ENCODE assay signal across 8 cellular contexts in the genomic region with DNA sequence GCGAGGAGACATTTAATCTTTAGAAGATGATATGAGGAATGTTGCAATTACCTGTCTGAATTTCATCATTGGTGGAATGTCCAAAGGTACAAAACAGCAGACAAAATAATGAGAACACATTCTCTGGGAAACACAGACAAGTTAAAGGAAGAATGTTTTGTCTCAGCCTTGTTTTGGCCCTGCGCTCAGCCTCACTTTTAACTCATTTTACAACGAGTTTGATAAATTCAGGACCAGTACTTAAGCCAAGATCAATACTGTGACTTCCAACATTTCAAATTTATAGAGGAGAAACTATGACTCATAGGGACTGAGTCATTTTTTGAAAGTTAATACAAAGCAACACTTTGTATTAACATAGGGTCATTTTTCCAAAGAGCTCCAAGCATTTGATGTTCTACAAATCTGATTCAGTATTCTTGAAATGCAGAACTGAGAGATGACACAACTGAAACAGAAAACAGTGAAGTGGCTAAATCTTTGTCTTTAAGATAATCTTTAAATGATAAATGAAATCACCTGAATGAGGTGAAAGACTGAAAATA.
DNase-seq lines count a peak whose midpoint lies in the region; ATAC-seq and TF ChIP-seq lines count a peak whose summit lies in the region.

No MANE protein-coding gene starts in this region.

- peak; percentile 70 for ATAC-seq in GM21786 (IDR thresholded peaks at IDR 0.05; ENCODE audit: unreplicated experiment)

- H3K4me3 ChIP-seq in fibroblast of pulmonary artery (replicated peaks; ENCODE audit: low read depth, low read length) = no peak overlapping the region

- DNase-seq in Daoy (ENCODE audit: low read depth) = peak; percentile 3
- peak; percentile 66 for DNase-seq in fibroblast of pulmonary artery (ENCODE audit: low read depth)
- DNase-seq in glomerular visceral epithelial cell (ENCODE audit: extremely low spot score) = no peak
- no peak for DNase-seq in SKM-1 (lab: John Stamatoyannopoulos, UW; ENCODE audit: unreplicated experiment)
- DNase-seq in occipital lobe (lab: John Stamatoyannopoulos, UW) = no peak
- DNase-seq in SK-N-DZ (ENCODE audit: low spot score) = no peak

- TF ChIP-seq CTCF in fibroblast of pulmonary artery (IDR thresholded peaks at IDR 0.05; ENCODE audit: low read length, missing control alignments) = no peak

- no peak for TF ChIP-seq RAD21 in Ishikawa (IDR thresholded peaks at IDR 0.05; ENCODE audit: low read depth)

- no peak for TF ChIP-seq EP300 in Ishikawa (IDR thresholded peaks at IDR 0.05; ENCODE audit: borderline replicate concordance)

TF ChIP-seq in Ishikawa, 13 proteins besides CTCF, POLR2A, EP300 and RAD21:
- no peak for TF ChIP-seq TAF1 (IDR thresholded peaks at IDR 0.05; ENCODE audit: low read depth)
- no peak for TF ChIP-seq TEAD4 (IDR thresholded peaks at IDR 0.05)
- TF ChIP-seq YY1 (IDR thresholded peaks at IDR 0.05; ENCODE audit: low read depth) = no peak
- peak; percentile 79 for TF ChIP-seq CEBPB (IDR thresholded peaks at IDR 0.05)
- no peak for TF ChIP-seq EGR1 (IDR thresholded peaks at IDR 0.05)

Comparison
In these comparisons a context has a peak if more than half of its experiments do, and no peak if none do; other contexts are left out.
1. DNase-seq: peak in Daoy (single experiment) and fibroblast of pulmonary artery (single experiment); none in glomerular visceral epithelial cell (single experiment), SKM-1 (single experiment), occipital lobe (single experiment) and SK-N-DZ (single experiment).